8 cellular contexts compared by ENCODE assay signal in genomic region chr12:54300732-54301427, GRCh38. TPM values are rescaled to one million over a fixed set of nuclear protein-coding genes. Genes with fewer than 3 reads are reported as not detected.
DNase-seq lines count a peak whose midpoint lies in the region; ATAC-seq and TF ChIP-seq lines count a peak whose summit lies in the region.

Gene NFE2, minus strand, starts transcription at chr12:54301015. Its CDS starts 5,767 bp downstream, at chr12:54295248.

- peak within 1 kb of the TSS; percentile 53 for H3K9ac ChIP-seq in endodermal cell (ENCODE audit: extremely low read depth, low read length, poor library complexity, severe bottlenecking)

- H3K9me3 Mint-ChIP-seq in endodermal cell, result no peaks in the 10 kb centered on the region
- no peaks in the 10 kb centered on the region for H3K9me3 Mint-ChIP-seq in activated T-helper 2 cell treated with anti-CD3 and anti-CD28 coated beads, Interferon-gamma antibody, Interleukin-2, Interleukin-4, amounts not matched to agents 10 μg/mL and 5 μg/mL and 100 μg/mL, durations not matched to agents 14 hours and 24 hours and 36 hours

- peak within 1 kb of the TSS; percentile 56 for H3K4me3 Mint-ChIP-seq in endodermal cell
- H3K4me3 Mint-ChIP-seq in activated T-helper 2 cell treated with anti-CD3 and anti-CD28 coated beads, Interferon-gamma antibody, Interleukin-2, Interleukin-4, amounts not matched to agents 10 μg/mL and 5 μg/mL and 100 μg/mL, durations not matched to agents 14 hours and 24 hours and 36 hours (ENCODE audit: low read depth), result no peak within 1 kb of the TSS

- H3K27me3 ChIP-seq in endodermal cell (ENCODE audit: control insufficient read depth, insufficient read depth, low read length, poor library complexity, severe bottlenecking), result no peaks in the 10 kb centered on the region
- peaks cover 9% of the 10 kb centered on the region for H3K27me3 ChIP-seq in mononuclear cell (ENCODE audit: insufficient read depth, low read length)

- H3K4me3 ChIP-seq in LNCaP clone FGC (ENCODE audit: low read depth, low read length) (peak within 1 kb of the TSS; percentile 18; the same call in 1 of the 2 replicates), endodermal cell (ENCODE audit: low read length) (peak within 1 kb of the TSS; percentile 78), mononuclear cell (ENCODE audit: low read length) (peak within 1 kb of the TSS; percentile 54)

- TF ChIP-seq CTCF in LNCaP clone FGC (IDR thresholded peaks at IDR 0.05; ENCODE audit: control insufficient read depth, extremely low read depth, insufficient read depth) (no peak), endodermal cell (conservative IDR thresholded peaks at IDR 0.05) (peak; percentile 46)

- H3K27ac ChIP-seq in endodermal cell (ENCODE audit: low read depth, low read length), result peak within 1 kb of the TSS; percentile 70

- peak within 1 kb of the TSS; percentile 89 for H3K27ac Mint-ChIP-seq in endodermal cell
- H3K27ac Mint-ChIP-seq in activated T-helper 2 cell treated with anti-CD3 and anti-CD28 coated beads, Interferon-gamma antibody, Interleukin-2, Interleukin-4, amounts not matched to agents 10 μg/mL and 5 μg/mL and 100 μg/mL, durations not matched to agents 14 hours and 24 hours and 36 hours, result no peak within 1 kb of the TSS

- peaks cover 13% of the 10 kb centered on the region for H3K27me3 Mint-ChIP-seq in endodermal cell (ENCODE audit: insufficient read depth)
- H3K27me3 Mint-ChIP-seq in activated T-helper 2 cell treated with anti-CD3 and anti-CD28 coated beads, Interferon-gamma antibody, Interleukin-2, Interleukin-4, amounts not matched to agents 10 μg/mL and 5 μg/mL and 100 μg/mL, durations not matched to agents 14 hours and 24 hours and 36 hours (ENCODE audit: low read depth), result peaks cover 67% of the 10 kb centered on the region

- ATAC-seq in HG02798 (IDR thresholded peaks at IDR 0.05; ENCODE audit: poor library complexity, unreplicated experiment), result no peak

- DNase-seq in DMS53 (lab: John Stamatoyannopoulos, UW) (peak; percentile 84), LNCaP clone FGC (ENCODE audit: low read depth) (no peak), UCSD-AML1 (lab: John Stamatoyannopoulos, UW; ENCODE audit: unreplicated experiment) (peak; percentile 88), endodermal cell (peak; percentile 97), cerebellar nuclear complex (lab: John Stamatoyannopoulos, UW) (no peak)
- no peak for DNase-seq in activated T-helper 2 cell treated with anti-CD3 and anti-CD28 coated beads, Interferon-gamma antibody, Interleukin-2, Interleukin-4, amounts not matched to agents 10 μg/mL and 5 μg/mL and 100 μg/mL, durations not matched to agents 14 hours and 24 hours and 36 hours (ENCODE audit: low spot score)

- H3K4me1 ChIP-seq in endodermal cell (ENCODE audit: control insufficient read depth, insufficient read depth, low read length), result peaks cover 19% of the 10 kb centered on the region
- H3K4me1 ChIP-seq in mononuclear cell (ENCODE audit: insufficient read depth, low read length), result peaks cover 88% of the 10 kb centered on the region

- no peaks in the 10 kb centered on the region for H3K9me3 ChIP-seq in endodermal cell (ENCODE audit: control insufficient read depth, low read length)
- H3K9me3 ChIP-seq in mononuclear cell (ENCODE audit: low read depth, low read length), result no peaks in the 10 kb centered on the region

- 6 to 7% methylated on average over 5 to 24 of the region's 26 CpGs for WGBS in endodermal cell (ENCODE audit: insufficient coverage in 1 of 2, insufficient read length in 1 of 2), 2 experiments

- intact Hi-C loops in activated T-helper 2 cell treated with anti-CD3 and anti-CD28 coated beads, Interferon-gamma antibody, Interleukin-2, Interleukin-4, amounts not matched to agents 10 μg/mL and 5 μg/mL and 100 μg/mL, durations not matched to agents 14 hours and 24 hours and 36 hours (cut with micrococcal nuclease), result no loop called here

- peaks cover 55% of the 10 kb centered on the region for H3K4me1 Mint-ChIP-seq in endodermal cell
- peaks cover 18% of the 10 kb centered on the region for H3K4me1 Mint-ChIP-seq in activated T-helper 2 cell treated with anti-CD3 and anti-CD28 coated beads, Interferon-gamma antibody, Interleukin-2, Interleukin-4, amounts not matched to agents 10 μg/mL and 5 μg/mL and 100 μg/mL, durations not matched to agents 14 hours and 24 hours and 36 hours (ENCODE audit: low read depth)

- H3K36me3 ChIP-seq in endodermal cell (ENCODE audit: control insufficient read depth, insufficient read depth, low read length), result no peaks in the 10 kb centered on the region

- no peaks in the 10 kb centered on the region for H3K36me3 Mint-ChIP-seq in endodermal cell (ENCODE audit: low read depth)
- no peaks in the 10 kb centered on the region for H3K36me3 Mint-ChIP-seq in activated T-helper 2 cell treated with anti-CD3 and anti-CD28 coated beads, Interferon-gamma antibody, Interleukin-2, Interleukin-4, amounts not matched to agents 10 μg/mL and 5 μg/mL and 100 μg/mL, durations not matched to agents 14 hours and 24 hours and 36 hours (ENCODE audit: low read depth)

RNA-seq across cellular contexts. Expression of gene NFE2, which starts in this region (rescaled TPM):
- total RNA-seq in endodermal cell (1 to 10 TPM; 2.7 TPM), mononuclear cell (9.4 TPM)
- polyA plus RNA-seq in endodermal cell (2013, experiment 1 of 2), result 1.8 TPM
- 1.6 TPM for polyA plus RNA-seq in endodermal cell (2013, experiment 2 of 2)
- not detected in 2 replicates for total RNA-seq in activated T-helper 2 cell treated with anti-CD3 and anti-CD28 coated beads, Interferon-gamma antibody, Interleukin-2, Interleukin-4, amounts not matched to agents 10 μg/mL and 5 μg/mL and 100 μg/mL, durations not matched to agents 14 hours and 24 hours and 36 hours

Comparison
In these comparisons a context has a peak if more than half of its experiments do, and no peak if none do; other contexts are left out.
1. DNase-seq: peak in DMS53 (single experiment), UCSD-AML1 (single experiment) and endodermal cell (single experiment); none in LNCaP clone FGC (single experiment), cerebellar nuclear complex (0 of 2) and activated T-helper 2 cell treated with anti-CD3 and anti-CD28 coated beads, Interferon-gamma antibody, Interleukin-2, Interleukin-4, amounts not matched to agents 10 μg/mL and 5 μg/mL and 100 μg/mL, durations not matched to agents 14 hours and 24 hours and 36 hours (single experiment).
2. H3K4me3 ChIP-seq: peak in every context shown above with its lines; median percentile 78 in endodermal cell; 54 in mononuclear cell; 18 in LNCaP clone FGC.